28 cellular contexts compared by ENCODE assay signal in genomic region chr3:43426388-43426787, GRCh38.
DNase-seq lines count a peak whose midpoint lies in the region; ATAC-seq and TF ChIP-seq lines count a peak whose summit lies in the region.
"Had no signal": no experiment of that assay in that cellular context is flagged by ENCODE, and none has a peak within 500 bp of the region (broad histone marks: within the 10 kb centered on the region; RNA-seq: fewer than 3 reads in every experiment).

No MANE protein-coding gene starts in this region.

- CTCF ChIA-PET in RWPE1 (lab: Yijun Ruan, JAX): no interaction called here

- peaks cover 12% of the 10 kb centered on the region for H3K4me1 ChIP-seq in HUES48 (ENCODE audit: control insufficient read depth, insufficient read depth, low read length)
- H3K4me1 ChIP-seq in gastroesophageal sphincter: peaks cover 5 to 38% (median 7%) of the 10 kb centered on the region in 3 donors
- peaks cover 24% of the 10 kb centered on the region for H3K4me1 ChIP-seq in stomach smooth muscle (ENCODE audit: control insufficient read depth, insufficient read depth, low read length)
- H3K4me1 ChIP-seq: BLaER1 treated with 17β-estradiol and CSF1 and Interleukin-3, amounts not matched to agents 10 nM and 100 nM; Caco-2; colonic mucosa had no signal

- no peak overlapping the region for H3K9ac ChIP-seq in HUES48 (ENCODE audit: low read depth, low read length)
- no peak overlapping the region for H3K9ac ChIP-seq in stomach smooth muscle (ENCODE audit: low read length in 2 of 2)
- H3K9ac ChIP-seq: BLaER1 treated with 17β-estradiol and CSF1 and Interleukin-3, amounts not matched to agents 10 nM and 100 nM had no signal

- peak overlapping the region; percentile 1 for H3K27ac ChIP-seq in HUES48 (ENCODE audit: low read depth, low read length)
- H3K27ac ChIP-seq in gastroesophageal sphincter: peak overlapping the region; percentile 41 to 63 (median 52)
- peak overlapping the region; percentile 74 for H3K27ac ChIP-seq in stomach smooth muscle (ENCODE audit: low read length)
- H3K27ac ChIP-seq in RWPE1: no peak overlapping the region
- H3K27ac ChIP-seq: BLaER1 treated with 17β-estradiol and CSF1 and Interleukin-3, amounts not matched to agents 10 nM and 100 nM; colonic mucosa; esophagus squamous epithelium; PC-9; upper lobe of left lung had no signal

- H3K9me3 ChIP-seq in HUES48 (ENCODE audit: control insufficient read depth, insufficient read depth, low read length) (no peaks in the 10 kb centered on the region), gastroesophageal sphincter (peaks cover 0 to 6% (median 0%) of the 10 kb centered on the region in 3 donors), stomach smooth muscle (ENCODE audit: control insufficient read depth in 2 of 2, low read length in 2 of 2) (peaks cover 2 to 6% of the 10 kb centered on the region in 2 donors)
- H3K9me3 ChIP-seq: Caco-2, colonic mucosa had no signal

- no peak overlapping the region for H3K4me3 ChIP-seq in HUES48 (ENCODE audit: low read depth, low read length)
- H3K4me3 ChIP-seq in gastroesophageal sphincter: no peak overlapping the region
- H3K4me3 ChIP-seq in stomach smooth muscle (ENCODE audit: low read length in 2 of 2): no peak overlapping the region
- H3K4me3 ChIP-seq: BLaER1 treated with 17β-estradiol and CSF1 and Interleukin-3, amounts not matched to agents 10 nM and 100 nM; colonic mucosa; esophagus squamous epithelium; PC-9; stomach; upper lobe of left lung had no signal

- TF ChIP-seq CTCF in gastroesophageal sphincter (IDR thresholded peaks at IDR 0.05) (no peak), RWPE1 (conservative IDR thresholded peaks at IDR 0.05; ENCODE audit: low read depth) (no peak)

- ATAC-seq in gastroesophageal sphincter (no peak), HG02938 (IDR thresholded peaks at IDR 0.05; ENCODE audit: unreplicated experiment) (no peak)
- ATAC-seq: activated CD4-positive, CD25-positive, alpha-beta regulatory T cell treated with anti-CD3 and anti-CD28 coated beads, Interleukin-2, amount 50 U/mL, for 24 hours; activated CD8-positive, alpha-beta T cell treated with anti-CD3 and anti-CD28 coated beads for 36 hours; effector memory CD8-positive, alpha-beta T cell; T-cell had no signal

- 23 to 50% methylated on average over 1 of the region's 1 CpG for WGBS in gastroesophageal sphincter (ENCODE audit: low coverage in 1 of 2), 2 donors

- TF ChIP-seq POLR2A in gastroesophageal sphincter (IDR thresholded peaks at IDR 0.05): no peak

- no peaks in the 10 kb centered on the region for H3K27me3 ChIP-seq in HUES48 (ENCODE audit: control insufficient read depth, insufficient read depth, low read length)
- no peaks in the 10 kb centered on the region for H3K27me3 ChIP-seq in gastroesophageal sphincter
- H3K27me3 ChIP-seq in stomach smooth muscle (ENCODE audit: control insufficient read depth in 1 of 2, insufficient read depth in 2 of 2, low read length in 2 of 2): no peaks in the 10 kb centered on the region
- H3K27me3 ChIP-seq: BLaER1 treated with 17β-estradiol and CSF1 and Interleukin-3, amounts not matched to agents 10 nM and 100 nM; colonic mucosa; esophagus squamous epithelium; stomach; upper lobe of left lung had no signal

- no peak for TF ChIP-seq EP300 in gastroesophageal sphincter (IDR thresholded peaks at IDR 0.05)

- H3K36me3 ChIP-seq in HUES48 (ENCODE audit: control insufficient read depth, insufficient read depth, low read length) (peaks cover 2% of the 10 kb centered on the region), gastroesophageal sphincter (peaks cover 0 to 4% of the 10 kb centered on the region in 2 donors), stomach smooth muscle (ENCODE audit: control insufficient read depth in 2 of 2, insufficient read depth in 2 of 2, low read length in 2 of 2) (peaks cover 0 to 1% of the 10 kb centered on the region in 2 donors)
- H3K36me3 ChIP-seq: colonic mucosa, upper lobe of left lung had no signal

- POLR2A ChIA-PET in RWPE1 (lab: Yijun Ruan, JAX; ENCODE audit: low non-redundant PET): no interaction called here

- DNase-seq in left kidney (ENCODE audit: low read depth, low spot score) (peak; percentile 24), NOMO-1 treated with DMSO at 0.1 percent for 48 hours (lab: John Stamatoyannopoulos, UW; ENCODE audit: unreplicated experiment) (no peak), RWPE1 (ENCODE audit: low spot score) (no peak)
- DNase-seq: ACHN; activated CD8-positive, alpha-beta T cell treated with anti-CD3 and anti-CD28 coated beads for 36 hours; activated naive CD8-positive, alpha-beta T cell treated with anti-CD3 and anti-CD28 coated beads for 36 hours; Caco-2; colonic mucosa; DMS79 treated with DMSO at 0.1 percent for 48 hours; effector memory CD8-positive, alpha-beta T cell; esophagus squamous epithelium; KG1; kidney; mesenchymal stem cell; naive B cell; NCI-H1436; NCI-H2107; NCI-H510A; PC-9; stomach; T-cell; upper lobe of left lung had no signal
